1 cellular context compared by ENCODE assay signal in genomic region chr5:95646226-95646568, GRCh38.
A peak's percentile ranks its signal among the peaks of the same experiment; 100 is the strongest.
TF ChIP-seq lines count a peak whose summit lies in the region.
"Not testable (repeated sequence)": the region's sequence is repeated elsewhere in the genome, so short reads cannot be mapped to it uniquely, and the experiment has no call there.

No MANE protein-coding gene starts in this region.

TF ChIP-seq in K562, 482 proteins besides CTCF, POLR2A, EP300 and RAD21 (continued from another document):
- 0 out of 2 replicates have a peak, but pooled peaks have one; percentile 50 for TF ChIP-seq DMBX1 (CRISPR knock-in tag; IDR thresholded peaks at IDR 0.05; ENCODE audit: borderline replicate concordance)
- TF ChIP-seq ZNF707 (CRISPR knock-in tag; conservative IDR thresholded peaks at IDR 0.05): peak; percentile 64
- 0 out of 2 replicates have a peak, but pooled peaks have one; percentile 49 for TF ChIP-seq ZNF174 (CRISPR knock-in tag; IDR thresholded peaks at IDR 0.05)
- TF ChIP-seq THRAP3 (IDR thresholded peaks at IDR 0.05; ENCODE audit: borderline replicate concordance): peak; percentile 85
- TF ChIP-seq ZNF444 (CRISPR knock-in tag; IDR thresholded peaks at IDR 0.05): 0 out of 2 replicates have a peak, but pooled peaks have one; percentile 38
- peak in 2 of 3 experiments; percentile 14 to 47; a peak in 1 of 6 replicates for TF ChIP-seq ZBTB11 (CRISPR knock-in tag; IDR thresholded peaks at IDR 0.05)
- TF ChIP-seq ZNF740 (CRISPR knock-in tag; IDR thresholded peaks at IDR 0.05): not testable (repeated sequence)
- TF ChIP-seq ZNF740 (tag; IDR thresholded peaks at IDR 0.05): peak in 1 of 2 experiments; percentile 71; a peak in 2 of 4 replicates
- TF ChIP-seq ZBTB33 (CRISPR knock-in tag; IDR thresholded peaks at IDR 0.05): peak; percentile 91
- TF ChIP-seq CC2D1A (IDR thresholded peaks at IDR 0.05): peak; percentile 88
- TF ChIP-seq ZBTB26 (CRISPR knock-in tag; IDR thresholded peaks at IDR 0.05): 0 out of 2 replicates have a peak, but pooled peaks have one; percentile 28
- TF ChIP-seq TAL1 (IDR thresholded peaks at IDR 0.05): 0 out of 2 replicates have a peak, but pooled peaks have one; percentile 0
